In the genomic region with DNA sequence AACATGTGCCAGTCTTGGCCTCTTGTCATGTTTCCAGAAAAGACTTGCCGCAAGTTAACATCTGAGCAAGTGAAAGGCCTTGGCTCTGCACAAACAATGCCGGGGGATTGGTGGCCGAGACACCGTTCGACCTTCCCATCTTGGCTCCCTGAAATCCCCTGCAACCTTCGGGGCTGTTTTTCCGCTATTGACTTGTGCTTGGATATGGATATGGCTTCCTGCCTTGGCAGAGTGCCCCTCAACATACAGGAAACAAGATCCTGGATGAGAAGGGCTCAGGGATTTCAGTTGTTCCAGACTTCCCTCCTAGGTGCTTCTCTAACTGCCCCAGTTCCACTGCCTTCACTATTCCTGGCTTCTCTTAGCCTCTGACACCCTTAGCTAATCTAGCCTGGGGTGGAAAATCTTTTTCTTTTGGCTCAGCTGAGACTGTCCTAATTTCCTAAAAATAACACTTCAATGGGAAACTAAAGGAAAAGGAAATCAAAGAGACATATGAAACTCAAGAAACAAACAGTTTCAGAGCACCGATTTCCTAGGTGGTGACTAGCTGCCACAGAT, we compare ENCODE assay signal across 1 cellular context.
TF ChIP-seq lines count a peak whose summit lies in the region.

No MANE protein-coding gene starts in this region.

TF ChIP-seq in endothelial cell of umbilical vein, 7 proteins besides CTCF, POLR2A, EP300 and RAD21:
- TF ChIP-seq JUN (IDR thresholded peaks at IDR 0.05; ENCODE audit: borderline replicate concordance, insufficient read depth, insufficient read length, low read depth), result no peak
- no peak for TF ChIP-seq MYC (IDR thresholded peaks at IDR 0.05; ENCODE audit: low read depth, low read length)
- no peak for TF ChIP-seq EZH2 (IDR thresholded peaks at IDR 0.05; ENCODE audit: borderline replicate concordance, low read depth, low read length, severe bottlenecking)
- TF ChIP-seq FOS (IDR thresholded peaks at IDR 0.05; ENCODE audit: borderline replicate concordance, insufficient read depth, low read length), result no peak
- TF ChIP-seq, protein P1, sequence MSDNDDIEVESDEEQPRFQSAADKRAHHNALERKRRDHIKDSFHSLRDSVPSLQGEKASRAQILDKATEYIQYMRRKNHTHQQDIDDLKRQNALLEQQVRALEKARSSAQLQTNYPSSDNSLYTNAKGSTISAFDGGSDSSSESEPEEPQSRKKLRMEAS (IDR thresholded peaks at IDR 0.05; ENCODE audit: insufficient read depth, insufficient read length), result no peak
- TF ChIP-seq GATA2 (IDR thresholded peaks at IDR 0.05; ENCODE audit: insufficient read depth, insufficient read length, low read depth, low read length), result no peak
- no peak for TF ChIP-seq POLR2AphosphoS5 (IDR thresholded peaks at IDR 0.05; ENCODE audit: insufficient read depth, low read depth, low read length)
